33 cellular contexts compared by ENCODE assay signal in the genomic region with DNA sequence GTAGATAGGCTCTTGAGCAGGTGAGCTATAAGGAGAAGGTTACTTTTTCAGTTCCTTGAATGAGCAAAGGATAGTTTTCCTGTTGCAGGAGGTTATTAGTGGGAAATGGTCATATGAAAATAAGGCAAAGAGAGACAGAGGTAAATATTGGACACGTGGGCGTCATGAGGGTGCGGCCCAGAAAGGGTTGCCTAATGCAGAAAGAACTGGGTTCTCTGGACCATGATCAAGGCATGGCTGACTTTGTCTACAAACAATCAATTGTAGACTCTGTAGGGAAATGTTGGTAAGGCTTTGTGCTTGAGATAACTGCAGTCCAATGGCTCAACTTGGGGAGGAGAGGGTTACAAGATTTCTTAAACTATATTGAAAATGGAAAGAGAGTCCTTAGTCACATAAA.
DNase-seq lines count a peak whose midpoint lies in the region; ATAC-seq, FAIRE-seq and TF ChIP-seq lines count a peak whose summit lies in the region.
"Had no signal": no experiment of that assay in that cellular context is flagged by ENCODE, and none has a peak within 500 bp of the region (broad histone marks: within the 10 kb centered on the region; RNA-seq: fewer than 3 reads in every experiment).

No MANE protein-coding gene starts in this region.

- TF ChIP-seq RAD21 in liver (IDR thresholded peaks at IDR 0.05), result no peak
- no peak for TF ChIP-seq RAD21 in HepG2 (CRISPR knock-in tag; IDR thresholded peaks at IDR 0.05)

- H4K20me1 ChIP-seq in HepG2 (ENCODE audit: insufficient read depth, low read length), result no peaks in the 10 kb centered on the region
- H4K20me1 ChIP-seq: BLaER1; BLaER1 treated with 17β-estradiol and CSF1 and Interleukin-3, amounts not matched to agents 10 nM and 100 nM had no signal

- ATAC-seq in HepG2 (no peak), left lobe of liver (peak; percentile 58), right lobe of liver (peak; percentile 56 to 77 (median 64)), GM18520 (IDR thresholded peaks at IDR 0.05; ENCODE audit: unreplicated experiment) (no peak)
- ATAC-seq: A549; CD8-positive, alpha-beta T cell had no signal

- H3K36me3 ChIP-seq in liver (ENCODE audit: control insufficient read depth in 4 of 4, insufficient read depth in 3 of 4, low read depth in 1 of 4, low read length in 3 of 4) (no peaks in the 10 kb centered on the region), HepG2 (replicated peaks in 1 of 2; ENCODE audit: control insufficient read depth in 1 of 2, insufficient read depth in 2 of 2, low read length in 2 of 2) (no peaks in the 10 kb centered on the region), right lobe of liver (no peaks in the 10 kb centered on the region)
- H3K36me3 ChIP-seq: BE2C; BLaER1; BLaER1 treated with 17β-estradiol and CSF1 and Interleukin-3, amounts not matched to agents 10 nM and 100 nM had no signal

- no peaks in the 10 kb centered on the region for H3K27me3 ChIP-seq in liver (ENCODE audit: control insufficient read depth in 4 of 4, insufficient read depth in 4 of 4, low read length in 3 of 4)
- H3K27me3 ChIP-seq in HepG2 (ENCODE audit: control insufficient read depth in 1 of 2, insufficient read depth in 2 of 2, low read length in 2 of 2), result no peaks in the 10 kb centered on the region
- no peaks in the 10 kb centered on the region for H3K27me3 ChIP-seq in right lobe of liver
- H3K27me3 ChIP-seq: BE2C; BLaER1; BLaER1 treated with 17β-estradiol and CSF1 and Interleukin-3, amounts not matched to agents 10 nM and 100 nM had no signal

- intact Hi-C loops in HepG2 (cut with micrococcal nuclease; ENCODE audit: unreplicated experiment), result no loop called here
- intact Hi-C loops in right lobe of liver (cut with DNase I), result no loop called here

- CTCF ChIA-PET in HepG2 (lab: Yijun Ruan, JAX; ENCODE audit: low intra/inter-chr PET ratio, low total read pairs), result no interaction called here

- POLR2A ChIA-PET in HepG2 (lab: Yijun Ruan, JAX), result no interaction called here

- H3K4me2 ChIP-seq in HepG2 (ENCODE audit: low read depth, low read length), result no peak overlapping the region
- H3K4me2 ChIP-seq: A549; BLaER1; BLaER1 treated with 17β-estradiol and CSF1 and Interleukin-3, amounts not matched to agents 10 nM and 100 nM had no signal

- DNase-seq in HepG2 (ENCODE audit: low spot score) (no peak), left lobe of liver (ENCODE audit: low spot score) (peak; percentile 46), right lobe of liver (peak; percentile 21 to 49 (median 44)), cerebellar nuclear complex (lab: John Stamatoyannopoulos, UW) (no peak)
- DNase-seq: 8988T; ACHN; AML-193; BE2C; C1 segment of cervical spinal cord; Caco-2; Calu3; CD4-positive, alpha-beta memory T cell; CD4-positive, alpha-beta T cell; CD4-positive, CD25-positive, alpha-beta regulatory T cell; CD8-positive, alpha-beta memory T cell; CD8-positive, alpha-beta T cell; COR-L47; DMS 273 treated with DMSO at 0.1 percent for 48 hours; DMS153; DMS53; DMS79; DMS79 treated with DMSO at 0.1 percent for 48 hours; DND-41; EL had no signal

- no peak for TF ChIP-seq EP300 in HepG2 (IDR thresholded peaks at IDR 0.05; ENCODE audit: low read depth in 2 of 2, low read length in 2 of 2)
- TF ChIP-seq EP300 in HepG2 (CRISPR knock-in tag; IDR thresholded peaks at IDR 0.05; ENCODE audit: borderline replicate concordance), result no peak

- H3K9ac ChIP-seq in liver (ENCODE audit: low read depth in 1 of 2, low read length in 2 of 2), result no peak overlapping the region
- no peak overlapping the region for H3K9ac ChIP-seq in HepG2 (ENCODE audit: insufficient read depth, low read depth, low read length)
- H3K9ac ChIP-seq: BLaER1; BLaER1 treated with 17β-estradiol and CSF1 and Interleukin-3, amounts not matched to agents 10 nM and 100 nM had no signal

- in situ Hi-C loops in HepG2 (cut with HindIII; ENCODE audit: extremely low pct_ligation_motif_present, low pct_unique_long_range_greater_than_20kb), result no loop called here

- 41% methylated on average over 3 of the region's 3 CpGs for WGBS in liver
- 5% methylated on average over 3 of the region's 3 CpGs for WGBS in HepG2 (ENCODE audit: low lambda C conversion rate)
- 48% methylated on average over 3 of the region's 3 CpGs for WGBS in right lobe of liver (ENCODE audit: insufficient coverage, low coverage, low lambda C conversion rate, missing lambda C conversion rate)

- H3K27ac ChIP-seq in liver (ENCODE audit: low read depth in 1 of 2, low read length in 2 of 2), result no peak overlapping the region
- no peak overlapping the region for H3K27ac ChIP-seq in HepG2 (ENCODE audit: extremely low read length, insufficient read depth, low read length)
- H3K27ac ChIP-seq in right lobe of liver, result no peak overlapping the region
- H3K27ac ChIP-seq: 22Rv1; A549; BLaER1; BLaER1 treated with 17β-estradiol and CSF1 and Interleukin-3, amounts not matched to agents 10 nM and 100 nM; C4-2B had no signal

- no peak for TF ChIP-seq CTCF in liver (IDR thresholded peaks at IDR 0.05; ENCODE audit: low read depth, low read length, missing input control)
- TF ChIP-seq CTCF in HepG2 (CRISPR knock-in tag; IDR thresholded peaks at IDR 0.05), result no peak
- no peak for TF ChIP-seq CTCF in right lobe of liver (IDR thresholded peaks at IDR 0.05)

- H3K79me2 ChIP-seq in HepG2 (ENCODE audit: insufficient read depth, low read length), result no peaks in the 10 kb centered on the region

- no TSS peak for BruUV-seq in HepG2 (replicated peaks; lab: Mats Ljungman, UMichigan)

- FAIRE-seq in HepG2 (lab: Jason Lieb, UNC), result no peak
- FAIRE-seq: A204.1, A549, D721Med had no signal

- H3K9me3 ChIP-seq in liver (ENCODE audit: control insufficient read depth in 4 of 4, low read length in 3 of 4) (no peaks in the 10 kb centered on the region), HepG2 (ENCODE audit: low read length) (no peaks in the 10 kb centered on the region), right lobe of liver (no peaks in the 10 kb centered on the region)
- H3K9me3 ChIP-seq: A549; BE2C; BLaER1; BLaER1 treated with 17β-estradiol and CSF1 and Interleukin-3, amounts not matched to agents 10 nM and 100 nM; Caco-2 had no signal

- no peak overlapping the region for H2AFZ ChIP-seq in HepG2 (ENCODE audit: low read length)

- TF ChIP-seq POLR2A in HepG2 (IDR thresholded peaks at IDR 0.05; ENCODE audit: insufficient read depth in 1 of 2, low read depth in 2 of 2, low read length in 2 of 2), result no peak
- no peak for TF ChIP-seq POLR2A in right lobe of liver (IDR thresholded peaks at IDR 0.05)

- H3K4me1 ChIP-seq in liver (ENCODE audit: control insufficient read depth in 4 of 4, insufficient read depth in 4 of 4, low read length in 3 of 4) (peaks cover 3 to 18% (median 14%) of the 10 kb centered on the region in 4 donors), HepG2 (ENCODE audit: insufficient read depth, low read length) (no peaks in the 10 kb centered on the region), right lobe of liver (peaks cover 0 to 17% (median 6%) of the 10 kb centered on the region in 4 donors)
- H3K4me1 ChIP-seq: A549; BE2C; BLaER1; BLaER1 treated with 17β-estradiol and CSF1 and Interleukin-3, amounts not matched to agents 10 nM and 100 nM; Caco-2 had no signal

- no peak overlapping the region for H3K4me3 ChIP-seq in liver (ENCODE audit: low read depth in 1 of 3, low read length in 3 of 3)
- H3K4me3 ChIP-seq in HepG2 (replicated peaks in 1 of 3; ENCODE audit: insufficient read depth in 1 of 3, low read depth in 2 of 3, low read length in 3 of 3), result no peak overlapping the region
- no peak overlapping the region for H3K4me3 ChIP-seq in right lobe of liver
- H3K4me3 ChIP-seq: A549; BLaER1; BLaER1 treated with 17β-estradiol and CSF1 and Interleukin-3, amounts not matched to agents 10 nM and 100 nM had no signal

TF ChIP-seq in liver, 16 proteins besides CTCF, POLR2A, EP300 and RAD21 (continues in another document):
- TF ChIP-seq TAF1 (conservative IDR thresholded peaks at IDR 0.05) (no peak), HNF4A (conservative IDR thresholded peaks at IDR 0.05) (peak in 1 of 2 donors; percentile 27), EGR1 (IDR thresholded peaks at IDR 0.05; ENCODE audit: low read depth in 2 of 2) (no peak), FOXA2 (IDR thresholded peaks at IDR 0.05) (peak; percentile 14), HNF4G (IDR thresholded peaks at IDR 0.05) (no peak)
- TF ChIP-seq, protein P1, sequence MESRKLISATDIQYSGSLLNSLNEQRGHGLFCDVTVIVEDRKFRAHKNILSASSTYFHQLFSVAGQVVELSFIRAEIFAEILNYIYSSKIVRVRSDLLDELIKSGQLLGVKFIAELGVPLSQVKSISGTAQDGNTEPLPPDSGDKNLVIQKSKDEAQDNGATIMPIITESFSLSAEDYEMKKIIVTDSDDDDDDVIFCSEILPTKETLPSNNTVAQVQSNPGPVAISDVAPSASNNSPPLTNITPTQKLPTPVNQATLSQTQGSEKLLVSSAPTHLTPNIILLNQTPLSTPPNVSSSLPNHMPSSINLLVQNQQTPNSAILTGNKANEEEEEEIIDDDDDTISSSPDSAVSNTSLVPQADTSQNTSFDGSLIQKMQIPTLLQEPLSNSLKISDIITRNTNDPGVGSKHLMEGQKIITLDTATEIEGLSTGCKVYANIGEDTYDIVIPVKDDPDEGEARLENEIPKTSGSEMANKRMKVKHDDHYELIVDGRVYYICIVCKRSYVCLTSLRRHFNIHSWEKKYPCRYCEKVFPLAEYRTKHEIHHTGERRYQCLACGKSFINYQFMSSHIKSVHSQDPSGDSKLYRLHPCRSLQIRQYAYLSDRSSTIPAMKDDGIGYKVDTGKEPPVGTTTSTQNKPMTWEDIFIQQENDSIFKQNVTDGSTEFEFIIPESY (IDR thresholded peaks at IDR 0.05), result no peak

TF ChIP-seq in HepG2, 621 proteins besides CTCF, POLR2A, EP300 and RAD21 (continues in another document):
- no peak for TF ChIP-seq CEBPB (IDR thresholded peaks at IDR 0.05; ENCODE audit: borderline replicate concordance, low read depth, low read length)
- TF ChIP-seq RELA (CRISPR knock-in tag; IDR thresholded peaks at IDR 0.05), result no peak
- TF ChIP-seq ZNF224 (CRISPR knock-in tag; IDR thresholded peaks at IDR 0.05), result no peak
- TF ChIP-seq NFYC (CRISPR knock-in tag; IDR thresholded peaks at IDR 0.05), result no peak
- TF ChIP-seq SIN3A (IDR thresholded peaks at IDR 0.05; ENCODE audit: borderline replicate concordance, low read depth, low read length), result no peak
- no peak for TF ChIP-seq NBN (conservative IDR thresholded peaks at IDR 0.05)
- TF ChIP-seq, protein P2, sequence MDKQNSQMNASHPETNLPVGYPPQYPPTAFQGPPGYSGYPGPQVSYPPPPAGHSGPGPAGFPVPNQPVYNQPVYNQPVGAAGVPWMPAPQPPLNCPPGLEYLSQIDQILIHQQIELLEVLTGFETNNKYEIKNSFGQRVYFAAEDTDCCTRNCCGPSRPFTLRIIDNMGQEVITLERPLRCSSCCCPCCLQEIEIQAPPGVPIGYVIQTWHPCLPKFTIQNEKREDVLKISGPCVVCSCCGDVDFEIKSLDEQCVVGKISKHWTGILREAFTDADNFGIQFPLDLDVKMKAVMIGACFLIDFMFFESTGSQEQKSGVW (CRISPR knock-in tag; IDR thresholded peaks at IDR 0.05; ENCODE audit: borderline replicate concordance), result no peak

Comparison
In these comparisons a context has a peak if more than half of its experiments do, and no peak if none do; other contexts are left out.
1. ATAC-seq: peak in left lobe of liver (single experiment) and right lobe of liver (4 of 4); none in HepG2 (single experiment) and GM18520 (single experiment).
2. DNase-seq: peak in left lobe of liver (single experiment) and right lobe of liver (3 of 3); none in HepG2 (single experiment) and cerebellar nuclear complex (0 of 2).